ENCODE assay signal across 10 cellular contexts in genomic region chr2:54599326-54599710, GRCh38.
DNase-seq lines count a peak whose midpoint lies in the region; ATAC-seq and TF ChIP-seq lines count a peak whose summit lies in the region.
"Had no signal": no experiment of that assay in that cellular context is flagged by ENCODE, and none has a peak within 500 bp of the region (broad histone marks: within the 10 kb centered on the region; RNA-seq: fewer than 3 reads in every experiment).

No MANE protein-coding gene starts in this region.

- no peak for TF ChIP-seq POLR2A in body of pancreas (IDR thresholded peaks at IDR 0.05)
- TF ChIP-seq POLR2A in right lobe of liver (IDR thresholded peaks at IDR 0.05): no peak

- H3K27ac ChIP-seq in body of pancreas (peak overlapping the region in 3 of 4 donors; percentile 16 to 68 (median 58)), right lobe of liver (peak overlapping the region; percentile 50 to 72 (median 71)), thoracic aorta (peak overlapping the region; percentile 60 to 75), SJCRH30 (no peak overlapping the region)

- peak overlapping the region; percentile 23 for H3K27ac Mint-ChIP-seq in activated CD4-positive, alpha-beta memory T cell treated with anti-CD3 and anti-CD28 coated beads, Interleukin-2, amount 10 ng/mL, durations not matched to agents 7 days and 5 days
- H3K27ac Mint-ChIP-seq in activated CD4-positive, alpha-beta memory T cell treated with anti-CD3 and anti-CD28 coated beads for 36 hours: no peak overlapping the region

- H3K4me3 ChIP-seq in body of pancreas (no peak overlapping the region), right lobe of liver (no peak overlapping the region), thoracic aorta (no peak overlapping the region), SJCRH30 (no peak overlapping the region)

- intact Hi-C loops in activated CD4-positive, alpha-beta memory T cell treated with anti-CD3 and anti-CD28 coated beads for 36 hours (cut with micrococcal nuclease): loop anchor here (5.0 kb wide), 1 partner anchor 77 kb away; no protein-coding TSS in a partner anchor
- intact Hi-C loops in body of pancreas (cut with DNase I) (no loop called here), right lobe of liver (cut with DNase I) (no loop called here)

- H3K9me3 Mint-ChIP-seq in activated CD4-positive, alpha-beta memory T cell treated with anti-CD3 and anti-CD28 coated beads, Interleukin-2, amount 10 ng/mL, durations not matched to agents 7 days and 5 days: no peaks in the 10 kb centered on the region
- no peaks in the 10 kb centered on the region for H3K9me3 Mint-ChIP-seq in activated CD4-positive, alpha-beta memory T cell treated with anti-CD3 and anti-CD28 coated beads for 36 hours

- H3K9me3 ChIP-seq in body of pancreas: no peaks in the 10 kb centered on the region
- H3K9me3 ChIP-seq in right lobe of liver: no peaks in the 10 kb centered on the region
- no peaks in the 10 kb centered on the region for H3K9me3 ChIP-seq in thoracic aorta
- H3K9me3 ChIP-seq in SJCRH30 (replicated peaks): no peaks in the 10 kb centered on the region

- H3K36me3 ChIP-seq in body of pancreas (replicated peaks in 1 of 2; ENCODE audit: insufficient read depth in 1 of 2, low read depth in 2 of 2) (no peaks in the 10 kb centered on the region), right lobe of liver (no peaks in the 10 kb centered on the region), thoracic aorta (no peaks in the 10 kb centered on the region), SJCRH30 (peaks cover 30% of the 10 kb centered on the region)

- ATAC-seq in body of pancreas (no peak), right lobe of liver (peak; percentile 9 to 50 (median 48)), thoracic aorta (ENCODE audit: insufficient number of reproducible peaks, low FRiP score, low read depth) (no peak)

- H3K4me3 Mint-ChIP-seq in activated CD4-positive, alpha-beta memory T cell treated with anti-CD3 and anti-CD28 coated beads, Interleukin-2, amount 10 ng/mL, durations not matched to agents 7 days and 5 days: no peak overlapping the region
- H3K4me3 Mint-ChIP-seq in activated CD4-positive, alpha-beta memory T cell treated with anti-CD3 and anti-CD28 coated beads for 36 hours: no peak overlapping the region

- H3K4me1 ChIP-seq in body of pancreas: peaks cover 90% of the 10 kb centered on the region
- H3K4me1 ChIP-seq in right lobe of liver: peaks cover 0 to 100% (median 48%) of the 10 kb centered on the region in 4 donors
- peaks cover 55 to 93% of the 10 kb centered on the region in 2 donors for H3K4me1 ChIP-seq in thoracic aorta (ENCODE audit: control insufficient read depth in 1 of 2, low read depth in 2 of 2)
- H3K4me1 ChIP-seq in SJCRH30: no peaks in the 10 kb centered on the region; the same call in 1 of the 2 replicates

- POLR2A ChIA-PET in activated CD4-positive, alpha-beta memory T cell treated with anti-CD3 and anti-CD28 coated beads, Interleukin-2, amount 10 ng/mL, durations not matched to agents 7 days and 5 days (lab: Charles Lee): interaction anchor here (0.7 to 15.5 kb wide), 5 partner anchors 10 to 39 kb away, joined by 3 to 132 read pairs (median 5); no protein-coding TSS in a partner anchor
- POLR2A ChIA-PET in activated CD4-positive, alpha-beta memory T cell treated with anti-CD3 and anti-CD28 coated beads for 36 hours (lab: Charles Lee): no interaction called here

- H3K27me3 Mint-ChIP-seq in activated CD4-positive, alpha-beta memory T cell treated with anti-CD3 and anti-CD28 coated beads, Interleukin-2, amount 10 ng/mL, durations not matched to agents 7 days and 5 days: no peaks in the 10 kb centered on the region
- H3K27me3 Mint-ChIP-seq in activated CD4-positive, alpha-beta memory T cell treated with anti-CD3 and anti-CD28 coated beads for 36 hours: no peaks in the 10 kb centered on the region

- 63 to 77% methylated on average over 5 of the region's 5 CpGs for WGBS in body of pancreas, 2 donors
- WGBS in right lobe of liver (ENCODE audit: insufficient coverage, low coverage, low lambda C conversion rate, missing lambda C conversion rate): 49% methylated on average over 5 of the region's 5 CpGs

- in situ Hi-C loops in KBM-7 (cut with MboI; ENCODE audit: low pct_unique_long_range_greater_than_20kb, low sequenced_read_pairs): no loop called here

- no peak for TF ChIP-seq CTCF in body of pancreas (IDR thresholded peaks at IDR 0.05)
- TF ChIP-seq CTCF in right lobe of liver (IDR thresholded peaks at IDR 0.05): no peak
- TF ChIP-seq CTCF in thoracic aorta (IDR thresholded peaks at IDR 0.05): no peak

- CTCF ChIA-PET in activated CD4-positive, alpha-beta memory T cell treated with anti-CD3 and anti-CD28 coated beads, Interleukin-2, amount 10 ng/mL, durations not matched to agents 7 days and 5 days (lab: Charles Lee): interaction anchor here (0.7 to 1.7 kb wide), 7 partner anchors 8 to 96 kb away, joined by 3 to 6 read pairs (median 4); no protein-coding TSS in a partner anchor
- CTCF ChIA-PET in activated CD4-positive, alpha-beta memory T cell treated with anti-CD3 and anti-CD28 coated beads for 36 hours (lab: Charles Lee): no interaction called here

- DNase-seq in activated CD4-positive, alpha-beta memory T cell treated with anti-CD3 and anti-CD28 coated beads, Interleukin-2, amount 10 ng/mL, durations not matched to agents 7 days and 5 days: no peak
- no peak for DNase-seq in activated CD4-positive, alpha-beta memory T cell treated with anti-CD3 and anti-CD28 coated beads for 36 hours
- peak in 2 of 4 donors; percentile 42 to 43 for DNase-seq in body of pancreas
- peak; percentile 45 to 77 (median 69) for DNase-seq in right lobe of liver
- DNase-seq in thoracic aorta (ENCODE audit: low spot score): no peak
- no peak for DNase-seq in NCI-H526 treated with DMSO at 0.1 percent for 48 hours (lab: John Stamatoyannopoulos, UW)
- no peak for DNase-seq in SJCRH30
- DNase-seq in KBM-7: no peak
- DNase-seq: MV-4-11; stimulated activated naive CD4-positive, alpha-beta T cell treated with Interleukin-2 at 50 U/mL for 16 hours had no signal

- peaks cover 65% of the 10 kb centered on the region for H3K36me3 Mint-ChIP-seq in activated CD4-positive, alpha-beta memory T cell treated with anti-CD3 and anti-CD28 coated beads, Interleukin-2, amount 10 ng/mL, durations not matched to agents 7 days and 5 days (ENCODE audit: low read depth)
- H3K36me3 Mint-ChIP-seq in activated CD4-positive, alpha-beta memory T cell treated with anti-CD3 and anti-CD28 coated beads for 36 hours: peaks cover 16% of the 10 kb centered on the region

- no peaks in the 10 kb centered on the region for H3K27me3 ChIP-seq in body of pancreas
- no peaks in the 10 kb centered on the region for H3K27me3 ChIP-seq in right lobe of liver
- H3K27me3 ChIP-seq in thoracic aorta (replicated peaks; ENCODE audit: insufficient read depth): no peaks in the 10 kb centered on the region
- H3K27me3 ChIP-seq in SJCRH30: no peaks in the 10 kb centered on the region

- peaks cover 88% of the 10 kb centered on the region for H3K4me1 Mint-ChIP-seq in activated CD4-positive, alpha-beta memory T cell treated with anti-CD3 and anti-CD28 coated beads, Interleukin-2, amount 10 ng/mL, durations not matched to agents 7 days and 5 days
- peaks cover 92% of the 10 kb centered on the region for H3K4me1 Mint-ChIP-seq in activated CD4-positive, alpha-beta memory T cell treated with anti-CD3 and anti-CD28 coated beads for 36 hours (ENCODE audit: low read depth)

Comparison
In these comparisons a context has a peak if more than half of its experiments do, and no peak if none do; other contexts are left out.
1. DNase-seq: peak in right lobe of liver (3 of 3); none in activated CD4-positive, alpha-beta memory T cell treated with anti-CD3 and anti-CD28 coated beads, Interleukin-2, amount 10 ng/mL, durations not matched to agents 7 days and 5 days (single experiment), activated CD4-positive, alpha-beta memory T cell treated with anti-CD3 and anti-CD28 coated beads for 36 hours (single experiment), thoracic aorta (single experiment), NCI-H526 treated with DMSO at 0.1 percent for 48 hours (single experiment), SJCRH30 (0 of 2) and KBM-7 (single experiment).
2. ATAC-seq: peak in right lobe of liver (4 of 4); none in body of pancreas (single experiment) and thoracic aorta (single experiment).